Comparison of ENCODE assay signal across 1 cellular context in the genomic region with DNA sequence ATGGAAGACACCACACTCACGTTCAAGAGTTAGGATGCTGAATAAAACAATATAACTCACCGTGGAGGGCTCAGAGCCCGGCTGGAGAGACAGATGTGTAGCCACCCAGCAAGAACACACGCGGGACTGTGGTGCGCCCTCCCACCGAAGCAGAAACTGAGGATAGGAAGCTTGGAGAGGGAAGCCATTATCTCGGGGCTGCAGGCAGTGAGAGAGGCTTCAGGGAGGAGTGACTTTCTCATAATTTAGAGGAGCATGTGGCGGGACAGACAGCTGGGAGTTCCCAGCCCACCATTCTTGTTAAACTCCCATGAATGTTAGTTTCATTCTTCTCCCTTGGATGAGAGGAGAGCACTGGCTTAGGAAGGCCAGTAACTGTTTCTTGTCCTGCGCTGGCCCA.
A peak's percentile ranks its signal among the peaks of the same experiment; 100 is the strongest.
TF ChIP-seq lines count a peak whose summit lies in the region.

No MANE protein-coding gene starts in this region.

TF ChIP-seq in K562, 482 proteins besides CTCF, POLR2A, EP300 and RAD21 (continued from another document):
- TF ChIP-seq, protein P1, sequence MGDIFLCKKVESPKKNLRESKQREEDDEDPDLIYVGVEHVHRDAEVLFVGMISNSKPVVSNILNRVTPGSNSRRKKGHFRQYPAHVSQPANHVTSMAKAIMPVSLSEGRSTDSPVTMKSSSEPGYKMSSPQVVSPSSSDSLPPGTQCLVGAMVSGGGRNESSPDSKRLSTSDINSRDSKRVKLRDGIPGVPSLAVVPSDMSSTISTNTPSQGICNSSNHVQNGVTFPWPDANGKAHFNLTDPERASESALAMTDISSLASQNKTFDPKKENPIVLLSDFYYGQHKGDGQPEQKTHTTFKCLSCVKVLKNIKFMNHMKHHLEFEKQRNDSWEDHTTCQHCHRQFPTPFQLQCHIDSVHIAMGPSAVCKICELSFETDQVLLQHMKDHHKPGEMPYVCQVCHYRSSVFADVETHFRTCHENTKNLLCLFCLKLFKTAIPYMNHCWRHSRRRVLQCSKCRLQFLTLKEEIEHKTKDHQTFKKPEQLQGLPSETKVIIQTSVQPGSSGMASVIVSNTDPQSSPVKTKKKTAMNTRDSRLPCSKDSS (IDR thresholded peaks at IDR 0.05; ENCODE audit: low read depth, partially characterized antibody) = no peak
- TF ChIP-seq, protein P2, sequence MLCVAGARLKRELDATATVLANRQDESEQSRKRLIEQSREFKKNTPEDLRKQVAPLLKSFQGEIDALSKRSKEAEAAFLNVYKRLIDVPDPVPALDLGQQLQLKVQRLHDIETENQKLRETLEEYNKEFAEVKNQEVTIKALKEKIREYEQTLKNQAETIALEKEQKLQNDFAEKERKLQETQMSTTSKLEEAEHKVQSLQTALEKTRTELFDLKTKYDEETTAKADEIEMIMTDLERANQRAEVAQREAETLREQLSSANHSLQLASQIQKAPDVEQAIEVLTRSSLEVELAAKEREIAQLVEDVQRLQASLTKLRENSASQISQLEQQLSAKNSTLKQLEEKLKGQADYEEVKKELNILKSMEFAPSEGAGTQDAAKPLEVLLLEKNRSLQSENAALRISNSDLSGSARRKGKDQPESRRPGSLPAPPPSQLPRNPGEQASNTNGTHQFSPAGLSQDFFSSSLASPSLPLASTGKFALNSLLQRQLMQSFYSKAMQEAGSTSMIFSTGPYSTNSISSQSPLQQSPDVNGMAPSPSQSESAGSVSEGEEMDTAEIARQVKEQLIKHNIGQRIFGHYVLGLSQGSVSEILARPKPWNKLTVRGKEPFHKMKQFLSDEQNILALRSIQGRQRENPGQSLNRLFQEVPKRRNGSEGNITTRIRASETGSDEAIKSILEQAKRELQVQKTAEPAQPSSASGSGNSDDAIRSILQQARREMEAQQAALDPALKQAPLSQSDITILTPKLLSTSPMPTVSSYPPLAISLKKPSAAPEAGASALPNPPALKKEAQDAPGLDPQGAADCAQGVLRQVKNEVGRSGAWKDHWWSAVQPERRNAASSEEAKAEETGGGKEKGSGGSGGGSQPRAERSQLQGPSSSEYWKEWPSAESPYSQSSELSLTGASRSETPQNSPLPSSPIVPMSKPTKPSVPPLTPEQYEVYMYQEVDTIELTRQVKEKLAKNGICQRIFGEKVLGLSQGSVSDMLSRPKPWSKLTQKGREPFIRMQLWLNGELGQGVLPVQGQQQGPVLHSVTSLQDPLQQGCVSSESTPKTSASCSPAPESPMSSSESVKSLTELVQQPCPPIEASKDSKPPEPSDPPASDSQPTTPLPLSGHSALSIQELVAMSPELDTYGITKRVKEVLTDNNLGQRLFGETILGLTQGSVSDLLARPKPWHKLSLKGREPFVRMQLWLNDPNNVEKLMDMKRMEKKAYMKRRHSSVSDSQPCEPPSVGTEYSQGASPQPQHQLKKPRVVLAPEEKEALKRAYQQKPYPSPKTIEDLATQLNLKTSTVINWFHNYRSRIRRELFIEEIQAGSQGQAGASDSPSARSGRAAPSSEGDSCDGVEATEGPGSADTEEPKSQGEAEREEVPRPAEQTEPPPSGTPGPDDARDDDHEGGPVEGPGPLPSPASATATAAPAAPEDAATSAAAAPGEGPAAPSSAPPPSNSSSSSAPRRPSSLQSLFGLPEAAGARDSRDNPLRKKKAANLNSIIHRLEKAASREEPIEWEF (CRISPR knock-in tag; IDR thresholded peaks at IDR 0.05) = 0 out of 2 replicates have a peak, but pooled peaks have one; percentile 25
- TF ChIP-seq KLF6 (CRISPR knock-in tag; IDR thresholded peaks at IDR 0.05; ENCODE audit: borderline replicate concordance) (0 out of 2 replicates have a peak, but pooled peaks have one; percentile 10), TCF3 (CRISPR knock-in tag; IDR thresholded peaks at IDR 0.05) (peak; percentile 89), ILK (tag; IDR thresholded peaks at IDR 0.05; ENCODE audit: borderline replicate concordance, low read depth) (no peak), MYC (IDR thresholded peaks at IDR 0.05; ENCODE audit: low read depth, low read length) (peak; percentile 67; the same call in 1 of the 2 replicates), MYC (CRISPR knock-in tag; IDR thresholded peaks at IDR 0.05; ENCODE audit: borderline replicate concordance, low read depth) (no peak), BHLHE40 (IDR thresholded peaks at IDR 0.05; ENCODE audit: low read length) (no peak; the same call in 1 of the 2 replicates), DIDO1 (tag; IDR thresholded peaks at IDR 0.05; ENCODE audit: low read depth) (no peak), ZFP36 (IDR thresholded peaks at IDR 0.05; ENCODE audit: low read depth, low read length, partially characterized antibody) (no peak), HMGN3 (IDR thresholded peaks at IDR 0.05; ENCODE audit: borderline replicate concordance, extremely low read depth, insufficient read length, low read depth, low read length) (no peak), CEBPB (tag; IDR thresholded peaks at IDR 0.05) (no peak), NFE2 (IDR thresholded peaks at IDR 0.05; ENCODE audit: low read depth) (no peak), ZNF589 (CRISPR knock-in tag; IDR thresholded peaks at IDR 0.05; ENCODE audit: low read depth) (no peak), CSDE1 (IDR thresholded peaks at IDR 0.05) (0 out of 4 replicates have a peak, but pooled peaks of 1 of the 2 experiments have one; percentile 5)
- TF ChIP-seq, protein P3, sequence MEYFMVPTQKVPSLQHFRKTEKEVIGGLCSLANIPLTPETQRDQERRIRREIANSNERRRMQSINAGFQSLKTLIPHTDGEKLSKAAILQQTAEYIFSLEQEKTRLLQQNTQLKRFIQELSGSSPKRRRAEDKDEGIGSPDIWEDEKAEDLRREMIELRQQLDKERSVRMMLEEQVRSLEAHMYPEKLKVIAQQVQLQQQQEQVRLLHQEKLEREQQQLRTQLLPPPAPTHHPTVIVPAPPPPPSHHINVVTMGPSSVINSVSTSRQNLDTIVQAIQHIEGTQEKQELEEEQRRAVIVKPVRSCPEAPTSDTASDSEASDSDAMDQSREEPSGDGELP (CRISPR knock-in tag; IDR thresholded peaks at IDR 0.05; ENCODE audit: borderline replicate concordance) = peak; percentile 62; the same call in 1 of the 2 replicates
- TF ChIP-seq, protein P4, sequence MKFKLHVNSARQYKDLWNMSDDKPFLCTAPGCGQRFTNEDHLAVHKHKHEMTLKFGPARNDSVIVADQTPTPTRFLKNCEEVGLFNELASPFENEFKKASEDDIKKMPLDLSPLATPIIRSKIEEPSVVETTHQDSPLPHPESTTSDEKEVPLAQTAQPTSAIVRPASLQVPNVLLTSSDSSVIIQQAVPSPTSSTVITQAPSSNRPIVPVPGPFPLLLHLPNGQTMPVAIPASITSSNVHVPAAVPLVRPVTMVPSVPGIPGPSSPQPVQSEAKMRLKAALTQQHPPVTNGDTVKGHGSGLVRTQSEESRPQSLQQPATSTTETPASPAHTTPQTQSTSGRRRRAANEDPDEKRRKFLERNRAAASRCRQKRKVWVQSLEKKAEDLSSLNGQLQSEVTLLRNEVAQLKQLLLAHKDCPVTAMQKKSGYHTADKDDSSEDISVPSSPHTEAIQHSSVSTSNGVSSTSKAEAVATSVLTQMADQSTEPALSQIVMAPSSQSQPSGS (CRISPR knock-in tag; IDR thresholded peaks at IDR 0.05) = no peak
- TF ChIP-seq, protein P5, sequence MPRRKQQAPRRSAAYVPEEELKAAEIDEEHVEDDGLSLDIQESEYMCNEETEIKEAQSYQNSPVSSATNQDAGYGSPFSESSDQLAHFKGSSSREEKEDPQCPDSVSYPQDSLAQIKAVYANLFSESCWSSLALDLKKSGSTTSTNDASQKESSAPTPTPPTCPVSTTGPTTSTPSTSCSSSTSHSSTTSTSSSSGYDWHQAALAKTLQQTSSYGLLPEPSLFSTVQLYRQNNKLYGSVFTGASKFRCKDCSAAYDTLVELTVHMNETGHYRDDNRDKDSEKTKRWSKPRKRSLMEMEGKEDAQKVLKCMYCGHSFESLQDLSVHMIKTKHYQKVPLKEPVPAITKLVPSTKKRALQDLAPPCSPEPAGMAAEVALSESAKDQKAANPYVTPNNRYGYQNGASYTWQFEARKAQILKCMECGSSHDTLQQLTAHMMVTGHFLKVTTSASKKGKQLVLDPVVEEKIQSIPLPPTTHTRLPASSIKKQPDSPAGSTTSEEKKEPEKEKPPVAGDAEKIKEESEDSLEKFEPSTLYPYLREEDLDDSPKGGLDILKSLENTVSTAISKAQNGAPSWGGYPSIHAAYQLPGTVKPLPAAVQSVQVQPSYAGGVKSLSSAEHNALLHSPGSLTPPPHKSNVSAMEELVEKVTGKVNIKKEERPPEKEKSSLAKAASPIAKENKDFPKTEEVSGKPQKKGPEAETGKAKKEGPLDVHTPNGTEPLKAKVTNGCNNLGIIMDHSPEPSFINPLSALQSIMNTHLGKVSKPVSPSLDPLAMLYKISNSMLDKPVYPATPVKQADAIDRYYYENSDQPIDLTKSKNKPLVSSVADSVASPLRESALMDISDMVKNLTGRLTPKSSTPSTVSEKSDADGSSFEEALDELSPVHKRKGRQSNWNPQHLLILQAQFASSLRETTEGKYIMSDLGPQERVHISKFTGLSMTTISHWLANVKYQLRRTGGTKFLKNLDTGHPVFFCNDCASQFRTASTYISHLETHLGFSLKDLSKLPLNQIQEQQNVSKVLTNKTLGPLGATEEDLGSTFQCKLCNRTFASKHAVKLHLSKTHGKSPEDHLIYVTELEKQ (CRISPR knock-in tag; IDR thresholded peaks at IDR 0.05) = no peak
- TF ChIP-seq, protein P6, sequence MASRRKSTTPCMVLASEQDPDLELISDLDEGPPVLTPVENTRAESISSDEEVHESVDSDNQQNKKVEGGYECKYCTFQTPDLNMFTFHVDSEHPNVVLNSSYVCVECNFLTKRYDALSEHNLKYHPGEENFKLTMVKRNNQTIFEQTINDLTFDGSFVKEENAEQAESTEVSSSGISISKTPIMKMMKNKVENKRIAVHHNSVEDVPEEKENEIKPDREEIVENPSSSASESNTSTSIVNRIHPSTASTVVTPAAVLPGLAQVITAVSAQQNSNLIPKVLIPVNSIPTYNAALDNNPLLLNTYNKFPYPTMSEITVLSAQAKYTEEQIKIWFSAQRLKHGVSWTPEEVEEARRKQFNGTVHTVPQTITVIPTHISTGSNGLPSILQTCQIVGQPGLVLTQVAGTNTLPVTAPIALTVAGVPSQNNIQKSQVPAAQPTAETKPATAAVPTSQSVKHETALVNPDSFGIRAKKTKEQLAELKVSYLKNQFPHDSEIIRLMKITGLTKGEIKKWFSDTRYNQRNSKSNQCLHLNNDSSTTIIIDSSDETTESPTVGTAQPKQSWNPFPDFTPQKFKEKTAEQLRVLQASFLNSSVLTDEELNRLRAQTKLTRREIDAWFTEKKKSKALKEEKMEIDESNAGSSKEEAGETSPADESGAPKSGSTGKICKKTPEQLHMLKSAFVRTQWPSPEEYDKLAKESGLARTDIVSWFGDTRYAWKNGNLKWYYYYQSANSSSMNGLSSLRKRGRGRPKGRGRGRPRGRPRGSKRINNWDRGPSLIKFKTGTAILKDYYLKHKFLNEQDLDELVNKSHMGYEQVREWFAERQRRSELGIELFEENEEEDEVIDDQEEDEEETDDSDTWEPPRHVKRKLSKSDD (conservative IDR thresholded peaks at IDR 0.05; ENCODE audit: low read length) = no peak
